Comparison of ENCODE assay signal across 11 cellular contexts in the genomic region with DNA sequence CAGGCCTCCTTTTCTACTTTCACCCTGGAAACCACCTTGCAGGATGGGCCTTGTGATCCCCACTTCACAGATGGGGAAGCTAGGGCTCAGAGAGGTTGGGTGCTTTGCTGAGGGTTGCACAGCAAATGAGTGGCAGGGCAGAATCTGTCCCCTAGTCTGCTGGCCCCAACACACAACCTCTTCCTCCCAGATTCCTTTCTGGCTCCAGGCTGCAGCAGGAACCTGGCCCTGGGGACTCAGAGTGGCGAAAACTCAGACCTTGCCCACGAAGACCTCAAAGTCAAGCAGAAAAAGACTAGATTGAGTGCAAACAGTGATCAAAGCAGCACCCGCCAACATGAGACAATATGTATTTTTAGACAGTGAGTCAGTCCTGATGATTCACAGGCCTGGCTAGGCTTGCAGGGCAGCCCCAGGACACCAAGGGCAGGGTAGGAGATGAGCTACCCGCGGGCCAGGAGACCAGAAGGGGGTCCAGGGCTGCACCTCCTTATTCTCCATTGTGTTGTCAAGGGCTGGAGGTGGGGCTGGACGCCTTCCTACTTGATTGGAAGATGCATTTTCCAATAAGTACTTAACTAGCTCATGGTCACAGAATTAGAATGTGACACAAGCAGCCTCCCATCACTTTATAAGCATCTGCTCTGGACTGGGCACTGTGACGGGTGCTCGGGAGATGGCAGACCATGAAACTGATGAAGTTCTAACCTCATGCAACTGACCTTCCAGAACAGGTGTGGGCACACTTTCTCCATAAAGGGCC. TPM values are rescaled to one million over a fixed set of nuclear protein-coding genes. Genes with fewer than 3 reads are reported as not detected.
A peak's percentile ranks its signal among the peaks of the same experiment; 100 is the strongest.
DNase-seq lines count a peak whose midpoint lies in the region; ATAC-seq and TF ChIP-seq lines count a peak whose summit lies in the region.
"Had no signal": no experiment of that assay in that cellular context is flagged by ENCODE, and none has a peak within 500 bp of the region (broad histone marks: within the 10 kb centered on the region; RNA-seq: fewer than 3 reads in every experiment).

No MANE protein-coding gene starts in this region.

- H3K27me3 Mint-ChIP-seq in Calu3 (ENCODE audit: unreplicated experiment), result no peaks in the 10 kb centered on the region
- no peaks in the 10 kb centered on the region for H3K27me3 Mint-ChIP-seq in activated T-helper 2 cell treated with anti-CD3 and anti-CD28 coated beads, Interferon-gamma antibody, Interleukin-2, Interleukin-4, amounts not matched to agents 10 μg/mL and 5 μg/mL and 100 μg/mL, durations not matched to agents 14 hours and 24 hours and 36 hours (ENCODE audit: low read depth)

- H3K27ac Mint-ChIP-seq in Calu3 (ENCODE audit: unreplicated experiment), result no peak overlapping the region
- H3K27ac Mint-ChIP-seq in activated T-helper 2 cell treated with anti-CD3 and anti-CD28 coated beads, Interferon-gamma antibody, Interleukin-2, Interleukin-4, amounts not matched to agents 10 μg/mL and 5 μg/mL and 100 μg/mL, durations not matched to agents 14 hours and 24 hours and 36 hours, result no peak overlapping the region
- H3K27ac Mint-ChIP-seq: neural progenitor cell had no signal

- no peaks in the 10 kb centered on the region for H3K36me3 ChIP-seq in HCT116 (ENCODE audit: control insufficient read depth in 1 of 2, insufficient read depth in 2 of 2, low read length in 2 of 2)
- H3K36me3 ChIP-seq in RWPE2 (ENCODE audit: low read depth), result no peaks in the 10 kb centered on the region
- H3K36me3 ChIP-seq: neural progenitor cell, vagina had no signal

- H3K9me3 ChIP-seq in HCT116 (ENCODE audit: control insufficient read depth in 1 of 2, insufficient read depth in 1 of 2, low read depth in 1 of 2, low read length in 2 of 2) (no peaks in the 10 kb centered on the region), RWPE2 (ENCODE audit: severe bottlenecking) (no peaks in the 10 kb centered on the region)
- H3K9me3 ChIP-seq: vagina had no signal

- TF ChIP-seq POLR2A in HCT116 (IDR thresholded peaks at IDR 0.05; ENCODE audit: borderline replicate concordance, extremely low read depth, insufficient read depth, insufficient read length), result no peak
- TF ChIP-seq POLR2A in GM18505 (IDR thresholded peaks at IDR 0.05; ENCODE audit: borderline replicate concordance, extremely low read depth, insufficient read depth, insufficient read length), result no peak

- TF ChIP-seq CTCF in HCT116 (IDR thresholded peaks at IDR 0.05 in 2 of 3, conservative IDR thresholded peaks at IDR 0.05 in 1 of 3; ENCODE audit: borderline replicate concordance in 1 of 3, insufficient read depth in 1 of 3, low read depth in 2 of 3, low read length in 2 of 3) (no peak), RWPE2 (IDR thresholded peaks at IDR 0.05; ENCODE audit: poor library complexity, severe bottlenecking) (no peak), Calu3 (IDR thresholded peaks at IDR 0.05; ENCODE audit: unreplicated experiment) (no peak)

- TF ChIP-seq RAD21 in HCT116 (IDR thresholded peaks at IDR 0.05; ENCODE audit: low read depth), result no peak

- H3K4me3 ChIP-seq in HCT116 (replicated peaks in 1 of 2; ENCODE audit: low read depth in 1 of 2, low read length in 2 of 2) (no peak overlapping the region), RWPE2 (ENCODE audit: severe bottlenecking) (no peak overlapping the region)
- H3K4me3 ChIP-seq: neural progenitor cell, vagina had no signal

- intact Hi-C loops in HCT116 (cut with micrococcal nuclease), result no loop called here
- intact Hi-C loops in Calu3 (cut with micrococcal nuclease; ENCODE audit: unreplicated experiment), result no loop called here
- intact Hi-C loops in activated T-helper 2 cell treated with anti-CD3 and anti-CD28 coated beads, Interferon-gamma antibody, Interleukin-2, Interleukin-4, amounts not matched to agents 10 μg/mL and 5 μg/mL and 100 μg/mL, durations not matched to agents 14 hours and 24 hours and 36 hours (cut with micrococcal nuclease), result no loop called here

- no peak overlapping the region for H3K9ac ChIP-seq in HCT116 (ENCODE audit: low read length)
- H3K9ac ChIP-seq: neural progenitor cell had no signal

- H3K36me3 Mint-ChIP-seq in Calu3 (ENCODE audit: insufficient read depth, unreplicated experiment), result no peaks in the 10 kb centered on the region
- H3K36me3 Mint-ChIP-seq in activated T-helper 2 cell treated with anti-CD3 and anti-CD28 coated beads, Interferon-gamma antibody, Interleukin-2, Interleukin-4, amounts not matched to agents 10 μg/mL and 5 μg/mL and 100 μg/mL, durations not matched to agents 14 hours and 24 hours and 36 hours (ENCODE audit: low read depth), result no peaks in the 10 kb centered on the region
- H3K36me3 Mint-ChIP-seq: neural progenitor cell had no signal

- peak overlapping the region; percentile 65 for H3K4me2 ChIP-seq in HCT116 (ENCODE audit: low read length)
- H3K4me2 ChIP-seq: neural progenitor cell had no signal

- H3K9me2 ChIP-seq in HCT116 (ENCODE audit: insufficient read depth), result no peaks in the 10 kb centered on the region

- CTCF ChIA-PET in HCT116 (lab: Charles Lee), result no interaction called here
- CTCF ChIA-PET in Calu3 (lab: Charles Lee), result no interaction called here

- BruUV-seq in HCT116 (replicated peaks; lab: Mats Ljungman, UMichigan) (no TSS peak), Calu3 (replicated peaks; lab: Mats Ljungman, UMichigan) (no TSS peak)

- no peaks in the 10 kb centered on the region for H3K79me2 ChIP-seq in HCT116 (ENCODE audit: insufficient read depth, low read length)

- peaks cover 20 to 32% of the 10 kb centered on the region in 2 experiments for H3K4me1 ChIP-seq in HCT116 (ENCODE audit: control insufficient read depth in 1 of 2, insufficient read depth in 2 of 2, low read length in 2 of 2)
- H3K4me1 ChIP-seq in RWPE2 (ENCODE audit: insufficient read depth, poor library complexity, severe bottlenecking), result peaks cover 12% of the 10 kb centered on the region
- H3K4me1 ChIP-seq: neural progenitor cell had no signal

- no peaks in the 10 kb centered on the region for H3K4me1 Mint-ChIP-seq in Calu3 (ENCODE audit: low read depth, unreplicated experiment)
- H3K4me1 Mint-ChIP-seq in activated T-helper 2 cell treated with anti-CD3 and anti-CD28 coated beads, Interferon-gamma antibody, Interleukin-2, Interleukin-4, amounts not matched to agents 10 μg/mL and 5 μg/mL and 100 μg/mL, durations not matched to agents 14 hours and 24 hours and 36 hours (ENCODE audit: low read depth), result no peaks in the 10 kb centered on the region

- peak; percentile 93 for ATAC-seq in HCT116
- ATAC-seq in RWPE2 (ENCODE audit: low read depth), result peak; percentile 97
- no peak for ATAC-seq in GM18505 (IDR thresholded peaks at IDR 0.05; ENCODE audit: unreplicated experiment)

- in situ Hi-C loops in ACHN (cut with HindIII; ENCODE audit: low pct_ligation_motif_present, low pct_unique_long_range_greater_than_20kb, low sequenced_read_pairs), result no loop called here

- POLR2A ChIA-PET in HCT116 (lab: Charles Lee), result no interaction called here

- H4K20me1 ChIP-seq in HCT116 (ENCODE audit: insufficient read depth), result no peaks in the 10 kb centered on the region

- peak overlapping the region; percentile 33 for H3K27ac ChIP-seq in HCT116 (ENCODE audit: low read depth, low read length)
- no peak overlapping the region for H3K27ac ChIP-seq in RWPE2 (ENCODE audit: poor library complexity, severe bottlenecking)
- H3K27ac ChIP-seq: neural progenitor cell, vagina had no signal

- no peaks in the 10 kb centered on the region for H3K9me3 Mint-ChIP-seq in Calu3 (ENCODE audit: low read depth, unreplicated experiment)
- no peaks in the 10 kb centered on the region for H3K9me3 Mint-ChIP-seq in activated T-helper 2 cell treated with anti-CD3 and anti-CD28 coated beads, Interferon-gamma antibody, Interleukin-2, Interleukin-4, amounts not matched to agents 10 μg/mL and 5 μg/mL and 100 μg/mL, durations not matched to agents 14 hours and 24 hours and 36 hours

- RAD21 ChIA-PET in HCT116 (lab: Charles Lee; ENCODE audit: low non-redundant PET in 1 of 2, low total read pairs in 2 of 2, uncharacterized antibody in 2 of 2, unreplicated experiment in 2 of 2), result no interaction called here

- H2AFZ ChIP-seq in HCT116 (ENCODE audit: low read depth, low read length, poor library complexity, severe bottlenecking), result no peak overlapping the region
- H2AFZ ChIP-seq: neural progenitor cell had no signal

- peak; percentile 12 for DNase-seq in ACHN
- DNase-seq in HCT116 (ENCODE audit: low read depth, low spot score), result no peak
- DNase-seq in RWPE2 (ENCODE audit: low spot score), result peak; percentile 66
- DNase-seq in islet precursor cell, result peak; percentile 68
- DNase-seq in Kasumi-1 (lab: John Stamatoyannopoulos, UW), result no peak
- no peak for DNase-seq in Calu3
- DNase-seq in activated T-helper 2 cell treated with anti-CD3 and anti-CD28 coated beads, Interferon-gamma antibody, Interleukin-2, Interleukin-4, amounts not matched to agents 10 μg/mL and 5 μg/mL and 100 μg/mL, durations not matched to agents 14 hours and 24 hours and 36 hours (ENCODE audit: low spot score), result no peak

- H3K27me3 ChIP-seq in HCT116 (ENCODE audit: insufficient read depth, low read length) (no peaks in the 10 kb centered on the region), RWPE2 (ENCODE audit: insufficient read depth, poor library complexity, severe bottlenecking) (no peaks in the 10 kb centered on the region)
- H3K27me3 ChIP-seq: neural progenitor cell, vagina had no signal

- no peak overlapping the region for H3K4me3 Mint-ChIP-seq in Calu3 (ENCODE audit: low read depth, unreplicated experiment)
- no peak overlapping the region for H3K4me3 Mint-ChIP-seq in activated T-helper 2 cell treated with anti-CD3 and anti-CD28 coated beads, Interferon-gamma antibody, Interleukin-2, Interleukin-4, amounts not matched to agents 10 μg/mL and 5 μg/mL and 100 μg/mL, durations not matched to agents 14 hours and 24 hours and 36 hours (ENCODE audit: low read depth)
- H3K4me3 Mint-ChIP-seq: neural progenitor cell had no signal

TF ChIP-seq in HCT116, 20 proteins besides CTCF, POLR2A, EP300 and RAD21 (continues in another document):
- TF ChIP-seq, protein P1, sequence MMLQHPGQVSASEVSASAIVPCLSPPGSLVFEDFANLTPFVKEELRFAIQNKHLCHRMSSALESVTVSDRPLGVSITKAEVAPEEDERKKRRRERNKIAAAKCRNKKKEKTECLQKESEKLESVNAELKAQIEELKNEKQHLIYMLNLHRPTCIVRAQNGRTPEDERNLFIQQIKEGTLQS (IDR thresholded peaks at IDR 0.05), result peak; percentile 24; the same call in 1 of the 2 replicates
- TF ChIP-seq CEBPB (IDR thresholded peaks at IDR 0.05; ENCODE audit: low read depth) (no peak), TCF7L2 (IDR thresholded peaks at IDR 0.05; ENCODE audit: borderline replicate concordance, extremely low read depth, insufficient read depth, insufficient read length) (peak; percentile 94), ELF1 (IDR thresholded peaks at IDR 0.05; ENCODE audit: borderline replicate concordance, low read depth) (no peak)

RNA-seq across cellular contexts. Expression of a gene that starts 23.9 kb away (rescaled TPM):
- total RNA-seq in HCT116 (2021; ENCODE audit: unreplicated experiment), result not detected
- polyA plus RNA-seq in HCT116 (2012), result 0.02 and 0.05 TPM in 2 replicates
- not detected in 2 replicates for total RNA-seq in Calu3 (2022)
- not detected in 2 replicates for total RNA-seq in activated T-helper 2 cell treated with anti-CD3 and anti-CD28 coated beads, Interferon-gamma antibody, Interleukin-2, Interleukin-4, amounts not matched to agents 10 μg/mL and 5 μg/mL and 100 μg/mL, durations not matched to agents 14 hours and 24 hours and 36 hours
- total RNA-seq: H1, vagina had no signal
- polyA plus RNA-seq: H1 had no signal

Comparison
In these comparisons a context has a peak if more than half of its experiments do, and no peak if none do; other contexts are left out.
1. DNase-seq: peak in ACHN (single experiment), RWPE2 (single experiment) and islet precursor cell (single experiment); none in HCT116 (single experiment), Kasumi-1 (0 of 2), Calu3 (single experiment) and activated T-helper 2 cell treated with anti-CD3 and anti-CD28 coated beads, Interferon-gamma antibody, Interleukin-2, Interleukin-4, amounts not matched to agents 10 μg/mL and 5 μg/mL and 100 μg/mL, durations not matched to agents 14 hours and 24 hours and 36 hours (single experiment).